In genomic region chrX:24204958-24205357, GRCh38 we compare ENCODE assay signal across 1 cellular context.
TF ChIP-seq lines count a peak whose summit lies in the region.

No MANE protein-coding gene starts in this region.

TF ChIP-seq in SK-N-SH, 30 proteins besides CTCF, POLR2A, EP300 and RAD21 (continued from another document):
- TF ChIP-seq ZBTB33 (IDR thresholded peaks at IDR 0.05; ENCODE audit: borderline replicate concordance, low read depth): no peak
- TF ChIP-seq FOSL2 (IDR thresholded peaks at IDR 0.05; ENCODE audit: borderline replicate concordance, low read depth): no peak
- TF ChIP-seq RCOR1 (IDR thresholded peaks at IDR 0.05; ENCODE audit: low read length): no peak
